Comparison of ENCODE assay signal across 8 cellular contexts in genomic region chr20:1225729-1226313, GRCh38. TPM values are rescaled to one million over a fixed set of nuclear protein-coding genes. Genes with fewer than 3 reads are reported as not detected.
A peak's percentile ranks its signal among the peaks of the same experiment; 100 is the strongest.
DNase-seq lines count a peak whose midpoint lies in the region; ATAC-seq and TF ChIP-seq lines count a peak whose summit lies in the region.

Gene RAD21L1, plus strand, starts transcription at chr20:1226044. Its CDS starts 2,410 bp downstream, at chr20:1228454.

- peak within 1 kb of the TSS; percentile 51 for H2AFZ ChIP-seq in neural cell (ENCODE audit: low read depth, low read length)

- peak within 1 kb of the TSS; percentile 80 to 81 for H3K4me3 Mint-ChIP-seq in stimulated activated naive B cell treated with anti-CD40 and anti-IgM and Interleukin-4, amounts not matched to agents 10 μg/mL and 1 μg/mL and 100 μg/mL, for 72 hours

- peak; percentile 27 for TF ChIP-seq RAD21 in neural cell (conservative IDR thresholded peaks at IDR 0.05)

- H3K4me3 ChIP-seq in AG10803 (ENCODE audit: low read length) (peak within 1 kb of the TSS; percentile 66), Peyer's patch (peak within 1 kb of the TSS; percentile 43 to 69 (median 66)), neural cell (ENCODE audit: low read length) (peak within 1 kb of the TSS; percentile 80)

- H3K36me3 ChIP-seq in Peyer's patch = no peaks in the 10 kb centered on the region
- H3K36me3 ChIP-seq in neural cell (ENCODE audit: insufficient read depth, low read length) = no peaks in the 10 kb centered on the region

- H3K27ac ChIP-seq in Peyer's patch (peak within 1 kb of the TSS in 3 of 4 donors; percentile 45 to 69 (median 68)), neural cell (ENCODE audit: low read length) (no peak within 1 kb of the TSS)

- H3K9ac ChIP-seq in neural cell (ENCODE audit: low read length) = peak within 1 kb of the TSS; percentile 61

- no peak for TF ChIP-seq POLR2A in Peyer's patch (IDR thresholded peaks at IDR 0.05)

- H3K9me3 ChIP-seq in Peyer's patch (no peaks in the 10 kb centered on the region), neural cell (ENCODE audit: low read length) (no peaks in the 10 kb centered on the region)

- H3K4me1 ChIP-seq in Peyer's patch = peaks cover 3 to 12% (median 7%) of the 10 kb centered on the region in 4 donors

- no peaks in the 10 kb centered on the region for H4K20me1 ChIP-seq in neural cell (ENCODE audit: insufficient read depth)

- H3K27me3 Mint-ChIP-seq in stimulated activated naive B cell treated with anti-CD40 and anti-IgM and Interleukin-4, amounts not matched to agents 10 μg/mL and 1 μg/mL and 100 μg/mL, for 72 hours = peaks cover 22 to 53% of the 10 kb centered on the region in 2 donors

- peak within 1 kb of the TSS; percentile 59 for H3K4me2 ChIP-seq in neural cell (ENCODE audit: low read length)

- peaks cover 3 to 11% of the 10 kb centered on the region in 2 donors for H3K4me1 Mint-ChIP-seq in stimulated activated naive B cell treated with anti-CD40 and anti-IgM and Interleukin-4, amounts not matched to agents 10 μg/mL and 1 μg/mL and 100 μg/mL, for 72 hours

- no peaks in the 10 kb centered on the region for H3K36me3 Mint-ChIP-seq in stimulated activated naive B cell treated with anti-CD40 and anti-IgM and Interleukin-4, amounts not matched to agents 10 μg/mL and 1 μg/mL and 100 μg/mL, for 72 hours

- TF ChIP-seq EP300 in neural cell (conservative IDR thresholded peaks at IDR 0.05; ENCODE audit: poor library complexity, severe bottlenecking) = no peak

- H3K27me3 ChIP-seq in Peyer's patch = no peaks in the 10 kb centered on the region
- H3K27me3 ChIP-seq in neural cell (ENCODE audit: insufficient read depth, low read depth, low read length) = peaks cover 31% of the 10 kb centered on the region

- DNase-seq in AG10803 (ENCODE audit: low read depth) (peak; percentile 62), GOT3 (lab: John Stamatoyannopoulos, UW) (peak; percentile 52), Peyer's patch (peak; percentile 70 to 93 (median 87)), fibroblast of the conjunctiva (ENCODE audit: low read depth) (peak; percentile 31)
- DNase-seq in activated effector memory CD4-positive, alpha-beta T cell treated with anti-CD3 and anti-CD28 coated beads, Interleukin-2, amount 50 U/mL, for 16 hours = peak; percentile 92
- DNase-seq in stimulated activated naive B cell treated with anti-CD40 and anti-IgM and Interleukin-4, amounts not matched to agents 10 μg/mL and 1 μg/mL and 100 μg/mL, for 72 hours = peak; percentile 53

- H3K9me2 ChIP-seq in neural cell (ENCODE audit: insufficient read depth, low read length) = no peaks in the 10 kb centered on the region

- peaks cover 4 to 7% of the 10 kb centered on the region in 2 donors for H3K9me3 Mint-ChIP-seq in stimulated activated naive B cell treated with anti-CD40 and anti-IgM and Interleukin-4, amounts not matched to agents 10 μg/mL and 1 μg/mL and 100 μg/mL, for 72 hours

- TF ChIP-seq CTCF in AG10803 (conservative IDR thresholded peaks at IDR 0.05; ENCODE audit: low read length) (no peak), Peyer's patch (IDR thresholded peaks at IDR 0.05) (no peak), neural cell (IDR thresholded peaks at IDR 0.05; ENCODE audit: poor library complexity, severe bottlenecking) (no peak)

- H3F3A ChIP-seq in neural cell (ENCODE audit: insufficient read depth, low read length, poor library complexity, severe bottlenecking) = no peaks in the 10 kb centered on the region

- ATAC-seq in stimulated activated naive B cell treated with anti-CD40 and anti-IgM and Interleukin-4, amounts not matched to agents 10 μg/mL and 1 μg/mL and 100 μg/mL, for 72 hours (replicated peaks) = peak; percentile 83 to 84
- no peak for ATAC-seq in HG02852 (IDR thresholded peaks at IDR 0.05; ENCODE audit: unreplicated experiment)

- H3K27ac Mint-ChIP-seq in stimulated activated naive B cell treated with anti-CD40 and anti-IgM and Interleukin-4, amounts not matched to agents 10 μg/mL and 1 μg/mL and 100 μg/mL, for 72 hours = no peak within 1 kb of the TSS

- no peaks in the 10 kb centered on the region for H3K79me2 ChIP-seq in neural cell (replicated peaks; ENCODE audit: insufficient read depth, low read length)

TF ChIP-seq in neural cell, 6 proteins besides CTCF, POLR2A, EP300 and RAD21:
- TF ChIP-seq SMC3 (conservative IDR thresholded peaks at IDR 0.05; ENCODE audit: poor library complexity) = no peak
- peak; percentile 34 for TF ChIP-seq MXI1 (conservative IDR thresholded peaks at IDR 0.05; ENCODE audit: poor library complexity, severe bottlenecking)

RNA-seq across cellular contexts. Expression of gene RAD21L1, which starts in this region (rescaled TPM):
- not detected for total RNA-seq in Peyer's patch
- polyA plus RNA-seq in neural cell = not detected in 2 replicates
- polyA minus RNA-seq in neural cell = not detected in 2 replicates

Comparison
In these comparisons a context has a peak if more than half of its experiments do, and no peak if none do; other contexts are left out.
1. Peak in DNase-seq, H3K4me3 ChIP-seq and H3K27ac ChIP-seq in Peyer's patch; RNA of the gene not detected or under 1 TPM.
2. DNase-seq: peak in every context shown above with its lines; median percentile 92 in activated effector memory CD4-positive, alpha-beta T cell treated with anti-CD3 and anti-CD28 coated beads, Interleukin-2, amount 50 U/mL, for 16 hours; 87 in Peyer's patch; 62 in AG10803; 53 in stimulated activated naive B cell treated with anti-CD40 and anti-IgM and Interleukin-4, amounts not matched to agents 10 μg/mL and 1 μg/mL and 100 μg/mL, for 72 hours; 52 in GOT3; 31 in fibroblast of the conjunctiva.